ENCODE assay signal across 1 cellular context in the genomic region with DNA sequence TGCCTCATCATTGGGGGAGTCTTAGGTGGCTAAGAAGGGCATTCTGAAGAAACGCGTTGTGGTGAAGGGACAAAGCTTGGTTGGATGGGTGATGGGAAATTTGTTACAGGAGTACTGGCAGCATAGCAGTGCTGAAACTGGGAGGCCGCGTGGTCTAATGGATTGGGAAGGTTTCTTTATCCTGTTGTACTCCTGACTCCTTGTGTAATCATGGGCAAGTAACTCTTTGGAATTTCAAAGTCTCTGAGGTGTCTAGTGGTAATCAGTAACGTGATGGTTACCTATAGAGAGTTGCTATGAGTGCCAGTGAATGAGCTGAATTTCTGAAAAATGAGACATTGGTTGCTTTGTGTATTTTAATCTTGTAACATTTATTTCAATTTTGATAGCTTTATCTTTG.
TF ChIP-seq lines count a peak whose summit lies in the region.

No MANE protein-coding gene starts in this region.

TF ChIP-seq in WTC11, 78 proteins besides CTCF, POLR2A, EP300 and RAD21 (continued from another document):
- TF ChIP-seq, protein P1, sequence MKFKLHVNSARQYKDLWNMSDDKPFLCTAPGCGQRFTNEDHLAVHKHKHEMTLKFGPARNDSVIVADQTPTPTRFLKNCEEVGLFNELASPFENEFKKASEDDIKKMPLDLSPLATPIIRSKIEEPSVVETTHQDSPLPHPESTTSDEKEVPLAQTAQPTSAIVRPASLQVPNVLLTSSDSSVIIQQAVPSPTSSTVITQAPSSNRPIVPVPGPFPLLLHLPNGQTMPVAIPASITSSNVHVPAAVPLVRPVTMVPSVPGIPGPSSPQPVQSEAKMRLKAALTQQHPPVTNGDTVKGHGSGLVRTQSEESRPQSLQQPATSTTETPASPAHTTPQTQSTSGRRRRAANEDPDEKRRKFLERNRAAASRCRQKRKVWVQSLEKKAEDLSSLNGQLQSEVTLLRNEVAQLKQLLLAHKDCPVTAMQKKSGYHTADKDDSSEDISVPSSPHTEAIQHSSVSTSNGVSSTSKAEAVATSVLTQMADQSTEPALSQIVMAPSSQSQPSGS (CRISPR knock-in tag; IDR thresholded peaks at IDR 0.05; ENCODE audit: borderline replicate concordance, low read depth), result no peak
- TF ChIP-seq, protein P2, sequence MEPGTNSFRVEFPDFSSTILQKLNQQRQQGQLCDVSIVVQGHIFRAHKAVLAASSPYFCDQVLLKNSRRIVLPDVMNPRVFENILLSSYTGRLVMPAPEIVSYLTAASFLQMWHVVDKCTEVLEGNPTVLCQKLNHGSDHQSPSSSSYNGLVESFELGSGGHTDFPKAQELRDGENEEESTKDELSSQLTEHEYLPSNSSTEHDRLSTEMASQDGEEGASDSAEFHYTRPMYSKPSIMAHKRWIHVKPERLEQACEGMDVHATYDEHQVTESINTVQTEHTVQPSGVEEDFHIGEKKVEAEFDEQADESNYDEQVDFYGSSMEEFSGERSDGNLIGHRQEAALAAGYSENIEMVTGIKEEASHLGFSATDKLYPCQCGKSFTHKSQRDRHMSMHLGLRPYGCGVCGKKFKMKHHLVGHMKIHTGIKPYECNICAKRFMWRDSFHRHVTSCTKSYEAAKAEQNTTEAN (CRISPR knock-in tag; IDR thresholded peaks at IDR 0.05), result no peak
- no peak for TF ChIP-seq NFE2L1 (CRISPR knock-in tag; IDR thresholded peaks at IDR 0.05)
- TF ChIP-seq, protein P3, sequence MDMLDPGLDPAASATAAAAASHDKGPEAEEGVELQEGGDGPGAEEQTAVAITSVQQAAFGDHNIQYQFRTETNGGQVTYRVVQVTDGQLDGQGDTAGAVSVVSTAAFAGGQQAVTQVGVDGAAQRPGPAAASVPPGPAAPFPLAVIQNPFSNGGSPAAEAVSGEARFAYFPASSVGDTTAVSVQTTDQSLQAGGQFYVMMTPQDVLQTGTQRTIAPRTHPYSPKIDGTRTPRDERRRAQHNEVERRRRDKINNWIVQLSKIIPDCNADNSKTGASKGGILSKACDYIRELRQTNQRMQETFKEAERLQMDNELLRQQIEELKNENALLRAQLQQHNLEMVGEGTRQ (CRISPR knock-in tag; IDR thresholded peaks at IDR 0.05), result no peak
- no peak for TF ChIP-seq SOX15 (CRISPR knock-in tag; IDR thresholded peaks at IDR 0.05)
- TF ChIP-seq, protein P4, sequence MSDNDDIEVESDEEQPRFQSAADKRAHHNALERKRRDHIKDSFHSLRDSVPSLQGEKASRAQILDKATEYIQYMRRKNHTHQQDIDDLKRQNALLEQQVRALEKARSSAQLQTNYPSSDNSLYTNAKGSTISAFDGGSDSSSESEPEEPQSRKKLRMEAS (CRISPR knock-in tag; IDR thresholded peaks at IDR 0.05), result no peak
- TF ChIP-seq NFYB (CRISPR knock-in tag; conservative IDR thresholded peaks at IDR 0.05; ENCODE audit: low read depth), result no peak
- TF ChIP-seq, protein P5, sequence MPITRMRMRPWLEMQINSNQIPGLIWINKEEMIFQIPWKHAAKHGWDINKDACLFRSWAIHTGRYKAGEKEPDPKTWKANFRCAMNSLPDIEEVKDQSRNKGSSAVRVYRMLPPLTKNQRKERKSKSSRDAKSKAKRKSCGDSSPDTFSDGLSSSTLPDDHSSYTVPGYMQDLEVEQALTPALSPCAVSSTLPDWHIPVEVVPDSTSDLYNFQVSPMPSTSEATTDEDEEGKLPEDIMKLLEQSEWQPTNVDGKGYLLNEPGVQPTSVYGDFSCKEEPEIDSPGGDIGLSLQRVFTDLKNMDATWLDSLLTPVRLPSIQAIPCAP (CRISPR knock-in tag; IDR thresholded peaks at IDR 0.05), result no peak
- TF ChIP-seq ZNF423 (CRISPR knock-in tag; IDR thresholded peaks at IDR 0.05), result no peak
- TF ChIP-seq, protein P6, sequence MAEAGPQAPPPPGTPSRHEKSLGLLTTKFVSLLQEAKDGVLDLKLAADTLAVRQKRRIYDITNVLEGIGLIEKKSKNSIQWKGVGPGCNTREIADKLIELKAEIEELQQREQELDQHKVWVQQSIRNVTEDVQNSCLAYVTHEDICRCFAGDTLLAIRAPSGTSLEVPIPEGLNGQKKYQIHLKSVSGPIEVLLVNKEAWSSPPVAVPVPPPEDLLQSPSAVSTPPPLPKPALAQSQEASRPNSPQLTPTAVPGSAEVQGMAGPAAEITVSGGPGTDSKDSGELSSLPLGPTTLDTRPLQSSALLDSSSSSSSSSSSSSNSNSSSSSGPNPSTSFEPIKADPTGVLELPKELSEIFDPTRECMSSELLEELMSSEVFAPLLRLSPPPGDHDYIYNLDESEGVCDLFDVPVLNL (CRISPR knock-in tag; IDR thresholded peaks at IDR 0.05; ENCODE audit: borderline replicate concordance, low read depth), result no peak
